Comparison of ENCODE assay signal across 7 cellular contexts in the genomic region with DNA sequence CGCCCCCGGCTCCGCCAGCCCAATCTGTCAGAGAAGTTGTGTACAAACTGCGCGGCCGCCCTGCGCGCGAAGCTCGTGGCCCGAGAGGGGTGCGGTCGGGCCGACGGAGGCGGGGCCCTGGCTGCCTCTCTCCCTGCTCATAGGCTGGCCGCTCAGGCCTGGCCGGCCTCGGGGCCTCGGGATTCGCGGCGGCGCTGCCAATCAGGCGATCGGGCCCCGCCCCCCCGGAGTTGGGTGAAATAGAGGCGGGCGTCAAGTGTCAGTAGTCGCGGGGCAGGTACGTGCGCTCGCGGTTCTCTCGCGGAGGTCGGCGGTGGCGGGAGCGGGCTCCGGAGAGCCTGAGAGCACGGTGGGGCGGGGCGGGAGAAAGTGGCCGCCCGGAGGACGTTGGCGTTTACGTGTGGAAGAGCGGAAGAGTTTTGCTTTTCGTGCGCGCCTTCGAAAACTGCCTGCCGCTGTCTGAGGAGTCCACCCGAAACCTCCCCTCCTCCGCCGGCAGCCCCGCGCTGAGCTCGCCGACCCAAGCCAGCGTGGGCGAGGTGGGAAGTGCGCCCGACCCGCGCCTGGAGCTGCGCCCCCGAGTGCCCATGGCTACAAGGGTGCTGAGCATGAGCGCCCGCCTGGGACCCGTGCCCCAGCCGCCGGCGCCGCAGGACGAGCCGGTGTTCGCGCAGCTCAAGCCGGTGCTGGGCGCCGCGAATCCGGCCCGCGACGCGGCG.
DNase-seq lines count a peak whose midpoint lies in the region; ATAC-seq and TF ChIP-seq lines count a peak whose summit lies in the region.

A gene (plus strand): TSS at position 265 of the 719 bp plus-strand sequence. CDS start 323 bp downstream, at position 588.

- peak; percentile 99 for DNase-seq in NCI-H146 (lab: John Stamatoyannopoulos, UW)
- DNase-seq in T-helper 2 cell treated with Interferon-gamma antibody and Interleukin-4, amounts not matched to agents 5 μg/mL and 100 μg/mL, for 36 hours (ENCODE audit: low spot score) = peak; percentile 96
- peak; percentile 81 for DNase-seq in astrocyte of the cerebellum (ENCODE audit: low read depth)
- DNase-seq in hippocampal formation (lab: John Stamatoyannopoulos, UW) = peak; percentile 69 to 77
- DNase-seq in retinal pigment epithelial cell (ENCODE audit: low read depth) = peak; percentile 81

- H3K4me1 Mint-ChIP-seq in T-helper 2 cell treated with Interferon-gamma antibody and Interleukin-4, amounts not matched to agents 5 μg/mL and 100 μg/mL, for 36 hours (ENCODE audit: low read depth) = peaks cover 17% of the 10 kb centered on the region

- H3K4me3 Mint-ChIP-seq in T-helper 2 cell treated with Interferon-gamma antibody and Interleukin-4, amounts not matched to agents 5 μg/mL and 100 μg/mL, for 36 hours = peak within 1 kb of the TSS; percentile 86

- H3K27ac Mint-ChIP-seq in T-helper 2 cell treated with Interferon-gamma antibody and Interleukin-4, amounts not matched to agents 5 μg/mL and 100 μg/mL, for 36 hours = peak within 1 kb of the TSS; percentile 79

- peaks cover 10% of the 10 kb centered on the region for H3K36me3 Mint-ChIP-seq in T-helper 2 cell treated with Interferon-gamma antibody and Interleukin-4, amounts not matched to agents 5 μg/mL and 100 μg/mL, for 36 hours (ENCODE audit: low read depth)

- peak; percentile 92 for ATAC-seq in GM18499 (IDR thresholded peaks at IDR 0.05; ENCODE audit: insufficient read depth, unreplicated experiment)
- peak; percentile 93 for ATAC-seq in HG02884 (IDR thresholded peaks at IDR 0.05; ENCODE audit: unreplicated experiment)

- H3K27me3 Mint-ChIP-seq in T-helper 2 cell treated with Interferon-gamma antibody and Interleukin-4, amounts not matched to agents 5 μg/mL and 100 μg/mL, for 36 hours (ENCODE audit: low read depth) = peaks cover 65% of the 10 kb centered on the region

- no peaks in the 10 kb centered on the region for H3K9me3 Mint-ChIP-seq in T-helper 2 cell treated with Interferon-gamma antibody and Interleukin-4, amounts not matched to agents 5 μg/mL and 100 μg/mL, for 36 hours

- in situ Hi-C loops in astrocyte of the cerebellum (cut with HindIII; ENCODE audit: low sequenced_read_pairs) = no loop called here

- TF ChIP-seq CTCF in astrocyte of the cerebellum (IDR thresholded peaks at IDR 0.05; ENCODE audit: low read depth, low read length, missing control alignments) (no peak), retinal pigment epithelial cell (conservative IDR thresholded peaks at IDR 0.05; ENCODE audit: low read depth, low read length) (no peak)

- peak within 1 kb of the TSS; percentile 67 for H3K4me3 ChIP-seq in astrocyte of the cerebellum (ENCODE audit: low read depth, low read length)
- H3K4me3 ChIP-seq in retinal pigment epithelial cell (ENCODE audit: low read length) = peak within 1 kb of the TSS; percentile 92

Comparison
In these comparisons a context has a peak if more than half of its experiments do, and no peak if none do; other contexts are left out.
1. Peak in every context shown above with its lines: DNase-seq, ATAC-seq and H3K4me3 ChIP-seq.